ENCODE assay signal across 8 cellular contexts in the genomic region with DNA sequence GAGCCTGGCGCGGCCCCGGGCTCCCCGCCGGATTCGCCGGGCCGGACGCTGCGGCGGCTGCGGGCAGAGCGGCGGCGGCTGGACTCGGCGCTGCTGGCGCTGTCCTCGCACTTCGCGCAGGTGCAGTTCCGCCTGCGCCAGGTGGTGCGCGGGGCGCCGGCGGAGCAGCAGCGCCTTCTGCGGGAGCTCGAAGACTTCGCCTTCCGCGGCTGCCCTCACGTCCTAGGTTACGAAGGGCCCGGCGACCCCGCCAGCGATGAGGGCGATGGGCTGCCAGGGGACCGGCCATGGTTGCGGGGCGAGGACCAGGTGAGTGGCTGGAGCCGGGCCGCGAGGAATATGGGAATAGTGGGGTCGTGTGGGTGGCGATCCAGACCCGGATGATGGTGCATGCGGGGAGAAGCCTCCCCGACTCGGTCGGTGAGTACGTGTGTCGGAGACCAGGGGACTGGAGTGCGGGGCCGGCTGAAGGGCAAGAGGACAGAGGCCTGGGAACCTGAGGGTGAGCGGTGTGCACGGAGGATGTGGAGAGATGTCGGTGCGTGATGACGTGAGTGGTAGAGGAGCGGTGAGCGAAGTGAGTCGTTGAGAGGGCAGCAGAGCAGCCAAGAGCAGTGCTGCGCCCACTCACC. TPM values are rescaled to one million over a fixed set of nuclear protein-coding genes. Genes with fewer than 3 reads are reported as not detected.
A peak's percentile ranks its signal among the peaks of the same experiment; 100 is the strongest.
DNase-seq lines count a peak whose midpoint lies in the region; ATAC-seq lines count a peak whose summit lies in the region.

No MANE protein-coding gene starts in this region.

- peak overlapping the region; percentile 95 for H3K27ac Mint-ChIP-seq in memory B cell

- H3K4me1 Mint-ChIP-seq in memory B cell, result peaks cover 40% of the 10 kb centered on the region

- peaks cover 6% of the 10 kb centered on the region for H3K36me3 Mint-ChIP-seq in memory B cell

- H3K9me3 Mint-ChIP-seq in memory B cell, result no peaks in the 10 kb centered on the region

- peak overlapping the region; percentile 93 for H3K4me3 Mint-ChIP-seq in memory B cell

- no peaks in the 10 kb centered on the region for H3K27me3 Mint-ChIP-seq in memory B cell

- ATAC-seq in HG03045 (IDR thresholded peaks at IDR 0.05; ENCODE audit: unreplicated experiment) (peak; percentile 45), memory B cell (ENCODE audit: low read depth) (peak; percentile 63)

- DNase-seq in NCI-H1436 (lab: John Stamatoyannopoulos, UW), result peak; percentile 35
- DNase-seq in NCI-H1436 treated with DMSO at 0.1 percent for 48 hours (lab: John Stamatoyannopoulos, UW), result no peak
- DNase-seq in NCI-H526 (lab: John Stamatoyannopoulos, UW), result peak; percentile 39 to 73
- DNase-seq in activated CD4-positive, alpha-beta T cell treated with anti-CD3 and anti-CD28 coated beads, Interleukin-2, amount 50 U/mL, for 48 hours, result peak; percentile 74 to 80
- peak; percentile 71 for DNase-seq in dermis blood vessel endothelial cell
- DNase-seq in memory B cell (ENCODE audit: low spot score in 2 of 2), result peak; percentile 55 to 66
- peak; percentile 52 to 59 for DNase-seq in stimulated activated CD8-positive, alpha-beta memory T cell treated with anti-CD3 and anti-CD28 coated beads, Interleukin-2, amount 100 ng/mL, for 48 hours (ENCODE audit: low read depth in 2 of 2)

RNA-seq across cellular contexts. Expression of a gene that starts 0.5 kb away (rescaled TPM):
- 10.1 and 14.1 TPM in 2 replicates for total RNA-seq in dermis blood vessel endothelial cell

RNA-seq across cellular contexts. Expression of a gene that starts 1.0 kb away (rescaled TPM):
- total RNA-seq in dermis blood vessel endothelial cell, result 0.14 TPM in 1 of 2 replicates, not detected in the other

RNA-seq across cellular contexts. Expression of a gene that starts 16.6 kb away (rescaled TPM):
- 16.5 and 20.3 TPM in 2 replicates for total RNA-seq in dermis blood vessel endothelial cell

RNA-seq across cellular contexts. Expression of a gene that starts 17.3 kb away (rescaled TPM):
- total RNA-seq in dermis blood vessel endothelial cell, result 842 and 1,058 TPM in 2 replicates

RNA-seq across cellular contexts. Expression of a gene that starts 25.7 kb away (rescaled TPM):
- total RNA-seq in dermis blood vessel endothelial cell, result 15.9 and 19.4 TPM in 2 replicates
